15 cellular contexts compared by ENCODE assay signal in the genomic region with DNA sequence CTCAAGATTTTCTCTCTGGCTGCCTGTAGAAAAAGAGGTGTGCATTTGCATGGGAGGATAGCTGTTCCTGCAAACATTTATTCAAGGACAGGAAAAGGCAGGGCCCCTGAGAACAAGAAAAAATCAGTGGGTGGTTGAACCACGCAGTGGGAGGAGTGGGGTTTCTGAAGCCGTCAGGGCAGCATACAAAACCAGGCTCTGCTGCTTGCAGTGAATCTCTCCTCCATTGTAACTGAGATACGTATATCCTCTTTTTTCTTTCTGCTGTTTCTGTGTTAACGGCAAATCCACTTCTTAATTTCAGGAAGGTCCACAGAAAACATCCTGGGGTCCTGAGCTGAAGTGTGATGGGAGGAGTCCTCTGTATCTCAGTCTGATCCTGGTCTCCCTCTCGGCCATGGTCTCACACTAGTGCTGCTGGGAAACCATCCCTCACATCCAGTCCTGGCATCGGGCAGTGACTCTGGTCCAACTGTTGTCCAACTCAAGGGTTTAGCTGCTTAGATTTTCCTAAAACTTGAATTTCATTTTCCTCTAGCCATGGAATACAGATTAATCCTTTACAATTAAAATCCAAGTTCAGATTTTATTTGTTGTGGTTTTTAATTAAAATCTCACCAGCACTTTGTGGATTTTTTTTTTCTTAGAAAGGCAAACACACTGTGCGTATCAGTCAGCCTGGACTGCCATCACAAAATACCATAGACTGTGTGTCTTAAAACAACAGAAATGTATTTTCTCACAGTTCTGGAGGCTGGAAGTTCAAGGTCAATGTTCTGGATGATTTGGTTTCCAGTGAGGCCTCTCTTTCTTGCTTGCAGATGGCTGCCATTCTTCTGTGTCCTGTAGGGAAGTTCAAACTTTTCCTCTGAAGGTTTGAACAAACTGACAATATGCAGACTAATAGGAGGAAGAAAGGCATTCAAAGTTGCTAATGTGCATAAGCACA. TPM values are rescaled to one million over a fixed set of nuclear protein-coding genes. Genes with fewer than 3 reads are reported as not detected.
DNase-seq lines count a peak whose midpoint lies in the region; ATAC-seq and TF ChIP-seq lines count a peak whose summit lies in the region.
"Had no signal": no experiment of that assay in that cellular context is flagged by ENCODE, and none has a peak within 500 bp of the region (broad histone marks: within the 10 kb centered on the region; RNA-seq: fewer than 3 reads in every experiment).

No MANE protein-coding gene starts in this region.

- H3K4me1 ChIP-seq in A673 (ENCODE audit: insufficient read depth, low read length, poor library complexity, severe bottlenecking) (peaks cover 53% of the 10 kb centered on the region), mesenchymal stem cell (ENCODE audit: control insufficient read depth, insufficient read depth, low read depth, low read length) (peaks cover 17% of the 10 kb centered on the region)
- H3K4me1 ChIP-seq: upper lobe of left lung had no signal

- peak overlapping the region; percentile 32 for H2AK5ac ChIP-seq in mesenchymal stem cell (ENCODE audit: low read length, severe bottlenecking)

- H3K9ac ChIP-seq in mesenchymal stem cell (ENCODE audit: low read length) = no peak overlapping the region
- H3K9ac ChIP-seq: GM23248 had no signal

- WGBS in mesenchymal stem cell = 73% methylated on average over 7 of the region's 7 CpGs

- DNase-seq in A673 (ENCODE audit: low spot score) = peak; percentile 97
- DNase-seq in mesenchymal stem cell = no peak
- no peak for DNase-seq in effector CD8-positive, alpha-beta T cell (lab: John Stamatoyannopoulos, UW)
- DNase-seq in DMS 273 (lab: John Stamatoyannopoulos, UW; ENCODE audit: unreplicated experiment) = no peak
- no peak for DNase-seq in activated CD4-positive, alpha-beta T cell treated with anti-CD3 and anti-CD28 coated beads, Interleukin-2, amount 10 ng/mL, durations not matched to agents 7 days and 5 days
- DNase-seq in GM10266 (ENCODE audit: extremely low spot score) = no peak
- DNase-seq: activated CD4-positive, alpha-beta T cell treated with anti-CD3 and anti-CD28 coated beads, Interleukin-2, amount 50 U/mL, for 1 hour; DMS53; GM23248 had no signal

- H3K18ac ChIP-seq in mesenchymal stem cell (ENCODE audit: low read depth in 1 of 2, low read length in 2 of 2) = no peak overlapping the region

- peaks cover 0 to 12% (median 0%) of the 10 kb centered on the region in 5 experiments for H3K9me3 Mint-ChIP-seq in brain
- H3K9me3 Mint-ChIP-seq in activated CD4-positive, alpha-beta T cell treated with anti-CD3 and anti-CD28 coated beads, Interleukin-2, amount 10 ng/mL, durations not matched to agents 7 days and 5 days = no peaks in the 10 kb centered on the region

- H3K27me3 ChIP-seq in A673 (replicated peaks; ENCODE audit: insufficient read depth, low read depth, low read length, poor library complexity) = no peaks in the 10 kb centered on the region
- peaks cover 0 to 53% of the 10 kb centered on the region in 2 experiments for H3K27me3 ChIP-seq in mesenchymal stem cell (ENCODE audit: control insufficient read depth in 1 of 2, insufficient read depth in 1 of 2, low read length in 2 of 2)
- H3K27me3 ChIP-seq: cardiac muscle cell, upper lobe of left lung had no signal

- H2BK15ac ChIP-seq in mesenchymal stem cell (ENCODE audit: low read depth, poor library complexity, severe bottlenecking) = no peak overlapping the region

- no peak overlapping the region for H3K23ac ChIP-seq in mesenchymal stem cell (ENCODE audit: low read length in 2 of 2)

- no peak overlapping the region for H2AFZ ChIP-seq in mesenchymal stem cell (ENCODE audit: low read depth, low read length)
- H2AFZ ChIP-seq: GM23248 had no signal

- H3K27ac Mint-ChIP-seq in brain = peak overlapping the region; percentile 60 to 97 (median 92)
- no peak overlapping the region for H3K27ac Mint-ChIP-seq in activated CD4-positive, alpha-beta T cell treated with anti-CD3 and anti-CD28 coated beads, Interleukin-2, amount 10 ng/mL, durations not matched to agents 7 days and 5 days

- no peaks in the 10 kb centered on the region for H3K36me3 Mint-ChIP-seq in brain
- H3K36me3 Mint-ChIP-seq in activated CD4-positive, alpha-beta T cell treated with anti-CD3 and anti-CD28 coated beads, Interleukin-2, amount 10 ng/mL, durations not matched to agents 7 days and 5 days (ENCODE audit: low read depth) = no peaks in the 10 kb centered on the region

- intact Hi-C loops in A673 (cut with micrococcal nuclease; ENCODE audit: unreplicated experiment) = loop anchor here (2.0 kb wide), 1 partner anchor 16 kb away; no protein-coding TSS in a partner anchor

- POLR2A ChIA-PET in A673 (lab: Charles Lee; ENCODE audit: low non-redundant PET) = no interaction called here
- POLR2A ChIA-PET in activated CD4-positive, alpha-beta T cell treated with anti-CD3 and anti-CD28 coated beads, Interleukin-2, amount 10 ng/mL, durations not matched to agents 7 days and 5 days (lab: Charles Lee) = no interaction called here

- H4K91ac ChIP-seq in mesenchymal stem cell (ENCODE audit: low read length) = no peak overlapping the region

- no peaks in the 10 kb centered on the region for H3K27me3 Mint-ChIP-seq in brain
- peaks cover 3% of the 10 kb centered on the region for H3K27me3 Mint-ChIP-seq in activated CD4-positive, alpha-beta T cell treated with anti-CD3 and anti-CD28 coated beads, Interleukin-2, amount 10 ng/mL, durations not matched to agents 7 days and 5 days

- H3K14ac ChIP-seq in mesenchymal stem cell (ENCODE audit: low read length in 2 of 2) = no peak overlapping the region

- H2BK12ac ChIP-seq in mesenchymal stem cell (ENCODE audit: low read length in 2 of 2) = no peak overlapping the region

- H3K4me2 ChIP-seq in mesenchymal stem cell (ENCODE audit: low read length, poor library complexity, severe bottlenecking) = peak overlapping the region; percentile 51

- TF ChIP-seq CTCF in A673 (conservative IDR thresholded peaks at IDR 0.05; ENCODE audit: low read depth, low read length) (no peak), brain (conservative IDR thresholded peaks at IDR 0.05) (no peak), GM10266 (IDR thresholded peaks at IDR 0.05; ENCODE audit: control insufficient read depth, insufficient read depth, low read depth, missing control alignments) (no peak)

- peak overlapping the region; percentile 24 for H4K8ac ChIP-seq in mesenchymal stem cell (ENCODE audit: low read length)

- H3K4me1 Mint-ChIP-seq in brain = peaks cover 60% of the 10 kb centered on the region
- peaks cover 8% of the 10 kb centered on the region for H3K4me1 Mint-ChIP-seq in activated CD4-positive, alpha-beta T cell treated with anti-CD3 and anti-CD28 coated beads, Interleukin-2, amount 10 ng/mL, durations not matched to agents 7 days and 5 days

- no peak overlapping the region for H2BK5ac ChIP-seq in mesenchymal stem cell (ENCODE audit: low read depth, low read length, poor library complexity, severe bottlenecking)

- H3K27ac ChIP-seq in A673 (ENCODE audit: low read depth, low read length, poor library complexity, severe bottlenecking) (peak overlapping the region; percentile 73), mesenchymal stem cell (ENCODE audit: low read length, poor library complexity, severe bottlenecking) (peak overlapping the region; percentile 77)
- H3K27ac ChIP-seq: cardiac muscle cell, GM23248, RWPE1, upper lobe of left lung had no signal

- no peaks in the 10 kb centered on the region for H3K36me3 ChIP-seq in A673 (ENCODE audit: insufficient read depth, low read length, poor library complexity, severe bottlenecking)
- H3K36me3 ChIP-seq in mesenchymal stem cell (ENCODE audit: control insufficient read depth in 1 of 2, insufficient read depth in 2 of 2, low read depth in 1 of 2, low read length in 2 of 2) = no peaks in the 10 kb centered on the region
- H3K36me3 ChIP-seq: cardiac muscle cell, upper lobe of left lung had no signal

- peak; percentile 52 for ATAC-seq in HG02852 (IDR thresholded peaks at IDR 0.05; ENCODE audit: unreplicated experiment)
- ATAC-seq: esophagus mucosa had no signal

- H3K79me1 ChIP-seq in mesenchymal stem cell (replicated peaks; ENCODE audit: low read length, poor library complexity, severe bottlenecking) = no peaks in the 10 kb centered on the region

- H2BK120ac ChIP-seq in mesenchymal stem cell (ENCODE audit: low read depth, low read length) = no peak overlapping the region

- peak overlapping the region; percentile 14 for H3K4me3 ChIP-seq in A673 (ENCODE audit: low read depth, low read length, poor library complexity, severe bottlenecking)
- H3K4me3 ChIP-seq in mesenchymal stem cell (ENCODE audit: insufficient read depth in 1 of 2, low read depth in 1 of 2, low read length in 2 of 2) = no peak overlapping the region
- H3K4me3 ChIP-seq: cardiac muscle cell, GM23248, upper lobe of left lung had no signal

- H3K4ac ChIP-seq in mesenchymal stem cell (ENCODE audit: low read depth in 1 of 2, low read length in 2 of 2) = no peak overlapping the region

- CTCF ChIA-PET in A673 (lab: Charles Lee) = interaction anchor here (1.8 kb wide), 1 partner anchor 16 kb away, joined by 3 read pairs; no protein-coding TSS in a partner anchor
- CTCF ChIA-PET in activated CD4-positive, alpha-beta T cell treated with anti-CD3 and anti-CD28 coated beads, Interleukin-2, amount 10 ng/mL, durations not matched to agents 7 days and 5 days (lab: Charles Lee) = interaction anchor here (0.7 to 1.4 kb wide), 2 partner anchors 13 to 1444 kb away, joined by 3 to 4 read pairs; no protein-coding TSS in a partner anchor

- BruUV-seq in A673 (replicated peaks; lab: Mats Ljungman, UMichigan) = TSS peak; percentile 54

- H3K9me3 ChIP-seq in A673 (ENCODE audit: low read depth, low read length, poor library complexity, severe bottlenecking) (no peaks in the 10 kb centered on the region), mesenchymal stem cell (ENCODE audit: control insufficient read depth, low read length) (no peaks in the 10 kb centered on the region)
- H3K9me3 ChIP-seq: upper lobe of left lung had no signal

- H3K4me3 Mint-ChIP-seq in brain = peak overlapping the region in 4 of 5 experiments; percentile 48 to 68 (median 64)
- H3K4me3 Mint-ChIP-seq in activated CD4-positive, alpha-beta T cell treated with anti-CD3 and anti-CD28 coated beads, Interleukin-2, amount 10 ng/mL, durations not matched to agents 7 days and 5 days = no peak overlapping the region

RNA-seq across cellular contexts. Expression of a gene that starts 26.9 kb away (rescaled TPM):
- total RNA-seq in A673 (2021) = 0.32 and 0.70 TPM in 2 replicates
- polyA plus RNA-seq in brain (ENCODE audit: insufficient read depth, low read depth, low replicate concordance) = 18.1 TPM
- 1.2 TPM for polyA plus RNA-seq in mesenchymal stem cell (2013, experiment 1 of 2)
- 1.3 TPM for polyA plus RNA-seq in mesenchymal stem cell (2013, experiment 2 of 2)
- total RNA-seq in activated CD4-positive, alpha-beta T cell treated with anti-CD3 and anti-CD28 coated beads, Interleukin-2, amount 10 ng/mL, durations not matched to agents 7 days and 5 days = not detected
- total RNA-seq: esophagus mucosa had no signal
